8 cellular contexts compared by ENCODE assay signal in the genomic region with DNA sequence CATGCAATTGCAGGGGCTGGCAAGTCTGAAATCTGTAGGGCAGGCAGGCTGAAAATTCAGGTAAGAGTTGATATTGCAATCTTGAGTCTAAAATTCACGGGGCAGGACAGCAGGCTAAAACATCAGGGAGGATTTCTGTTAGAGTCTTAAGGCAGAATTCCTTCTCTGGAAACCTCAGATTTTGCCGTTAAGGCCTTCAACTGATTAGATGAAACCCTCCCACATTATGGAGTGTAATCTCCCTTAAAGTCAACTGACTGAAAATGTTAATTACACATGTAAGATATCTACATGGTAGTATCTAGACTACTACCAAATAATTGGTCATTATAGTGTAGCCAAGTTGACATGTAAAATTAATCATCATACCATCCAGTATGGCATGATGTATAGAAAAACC.
"Had no signal": no experiment of that assay in that cellular context is flagged by ENCODE, and none has a peak within 500 bp of the region (broad histone marks: within the 10 kb centered on the region; RNA-seq: fewer than 3 reads in every experiment).

No MANE protein-coding gene starts in this region.

- FAIRE-seq: HepG2, HTR-8/SVneo had no signal

- H3K27ac ChIP-seq: HL-60, KMS-11 had no signal

- H3K27ac Mint-ChIP-seq: IgD-negative memory B cell had no signal

- H3K4me3 Mint-ChIP-seq: IgD-negative memory B cell had no signal

- DNase-seq: IMR-90, KBM-7, KG1 had no signal

- ATAC-seq: HepG2 had no signal

- H3K9ac ChIP-seq: KMS-11 had no signal

- H3K4me2 ChIP-seq: KMS-11 had no signal

- H3K9me3 Mint-ChIP-seq: IgD-negative memory B cell had no signal
